24 cellular contexts compared by ENCODE assay signal in genomic region chr5:97906135-97906534, GRCh38.
DNase-seq lines count a peak whose midpoint lies in the region; ATAC-seq and TF ChIP-seq lines count a peak whose summit lies in the region.
"Had no signal": no experiment of that assay in that cellular context is flagged by ENCODE, and none has a peak within 500 bp of the region (broad histone marks: within the 10 kb centered on the region; RNA-seq: fewer than 3 reads in every experiment).

No MANE protein-coding gene starts in this region.

- H3K9ac ChIP-seq in HUES48 (ENCODE audit: low read depth, low read length) = no peak overlapping the region
- H3K9ac ChIP-seq: KMS-11 had no signal

- no peaks in the 10 kb centered on the region for H3K79me2 ChIP-seq in ACC112 (ENCODE audit: control insufficient read depth, insufficient read depth, low read length, unreplicated experiment)

- peak; percentile 52 for DNase-seq in iPS DF 19.7 (ENCODE audit: low read depth, low spot score)
- DNase-seq in mucosa of descending colon = no peak
- no peak for DNase-seq in mesothelial cell of epicardium (ENCODE audit: low spot score in 2 of 2, unreplicated experiment in 2 of 2)
- no peak for DNase-seq in activated T-cell treated with anti-CD3 and anti-CD28 coated beads, Interleukin-2, amount 50 U/mL, for 48 hours
- DNase-seq: 8988T; AML-193; Calu3; CD8-positive, alpha-beta memory T cell; DMS153; IMR-90; NCI-H1092 treated with DMSO at 0.1 percent for 48 hours; NCI-H1436 treated with DMSO at 0.1 percent for 48 hours; NCI-H1930; NCI-H2227 treated with DMSO at 0.1 percent for 48 hours; NCI-H510A; NCI-H82; SJCRH30 had no signal

- H3K9me3 ChIP-seq in HUES48 (ENCODE audit: control insufficient read depth, insufficient read depth, low read length) (peaks cover 31% of the 10 kb centered on the region), mucosa of descending colon (peaks cover 22% of the 10 kb centered on the region)
- H3K9me3 ChIP-seq: HAP-1 had no signal

- H3K4me1 Mint-ChIP-seq in mesothelial cell of epicardium = no peaks in the 10 kb centered on the region
- H3K4me1 Mint-ChIP-seq: CD8-positive, alpha-beta memory T cell had no signal

- no peak overlapping the region for H3K27ac Mint-ChIP-seq in mesothelial cell of epicardium
- H3K27ac Mint-ChIP-seq: CD8-positive, alpha-beta memory T cell had no signal

- intact Hi-C loops in mucosa of descending colon (cut with DNase I, micrococcal nuclease) = no loop called here

- no peaks in the 10 kb centered on the region for H3K4me1 ChIP-seq in ACC112 (ENCODE audit: control insufficient read depth, insufficient read depth, low read length, unreplicated experiment)
- peaks cover 5% of the 10 kb centered on the region for H3K4me1 ChIP-seq in HUES48 (ENCODE audit: control insufficient read depth, insufficient read depth, low read length)
- H3K4me1 ChIP-seq in mucosa of descending colon (ENCODE audit: low read depth) = no peaks in the 10 kb centered on the region
- H3K4me1 ChIP-seq: HAP-1, SJCRH30 had no signal

- no peak for TF ChIP-seq CTCF in mucosa of descending colon (IDR thresholded peaks at IDR 0.05)
- no peak for TF ChIP-seq CTCF in mesothelial cell of epicardium (IDR thresholded peaks at IDR 0.05; ENCODE audit: unreplicated experiment)

- H3K4me3 Mint-ChIP-seq in mesothelial cell of epicardium = no peak overlapping the region
- H3K4me3 Mint-ChIP-seq: CD8-positive, alpha-beta memory T cell had no signal

- H3K27me3 ChIP-seq in ACC112 (ENCODE audit: insufficient read depth, low read length) (no peaks in the 10 kb centered on the region), HUES48 (ENCODE audit: control insufficient read depth, insufficient read depth, low read length) (no peaks in the 10 kb centered on the region)
- H3K27me3 ChIP-seq: SJCRH30 had no signal

- ATAC-seq in mucosa of descending colon (peak; percentile 86), HG02588 (IDR thresholded peaks at IDR 0.05; ENCODE audit: unreplicated experiment) (no peak), GM21737 (IDR thresholded peaks at IDR 0.05; ENCODE audit: unreplicated experiment) (no peak)

- H3K9me3 Mint-ChIP-seq in mesothelial cell of epicardium = peaks cover 53% of the 10 kb centered on the region

- H3K36me3 ChIP-seq in ACC112 (ENCODE audit: insufficient read depth, low read length) (no peaks in the 10 kb centered on the region), HUES48 (ENCODE audit: control insufficient read depth, insufficient read depth, low read length) (no peaks in the 10 kb centered on the region), mucosa of descending colon (ENCODE audit: low read depth) (no peaks in the 10 kb centered on the region)
- H3K36me3 ChIP-seq: HAP-1, SJCRH30 had no signal

- H3K27ac ChIP-seq in ACC112 (ENCODE audit: low read depth, low read length) (no peak overlapping the region), HUES48 (ENCODE audit: low read depth, low read length) (peak overlapping the region; percentile 74)
- H3K27ac ChIP-seq: C4-2B, KMS-11, SJCRH30 had no signal

- H2AFZ ChIP-seq in ACC112 (ENCODE audit: low read length, unreplicated experiment) = peak overlapping the region; percentile 38

- H3K36me3 Mint-ChIP-seq in mesothelial cell of epicardium = no peaks in the 10 kb centered on the region
- H3K36me3 Mint-ChIP-seq: CD8-positive, alpha-beta memory T cell had no signal

- H3K27me3 Mint-ChIP-seq in mesothelial cell of epicardium (ENCODE audit: low read depth) = no peaks in the 10 kb centered on the region
- H3K27me3 Mint-ChIP-seq: CD8-positive, alpha-beta memory T cell had no signal

- no peak overlapping the region for H3K4me3 ChIP-seq in ACC112 (ENCODE audit: low read depth, low read length)
- no peak overlapping the region for H3K4me3 ChIP-seq in HUES48 (ENCODE audit: low read depth, low read length)
- H3K4me3 ChIP-seq in mucosa of descending colon = no peak overlapping the region
- H3K4me3 ChIP-seq: HAP-1, SJCRH30 had no signal
